Comparison of ENCODE assay signal across 8 cellular contexts in the genomic region with DNA sequence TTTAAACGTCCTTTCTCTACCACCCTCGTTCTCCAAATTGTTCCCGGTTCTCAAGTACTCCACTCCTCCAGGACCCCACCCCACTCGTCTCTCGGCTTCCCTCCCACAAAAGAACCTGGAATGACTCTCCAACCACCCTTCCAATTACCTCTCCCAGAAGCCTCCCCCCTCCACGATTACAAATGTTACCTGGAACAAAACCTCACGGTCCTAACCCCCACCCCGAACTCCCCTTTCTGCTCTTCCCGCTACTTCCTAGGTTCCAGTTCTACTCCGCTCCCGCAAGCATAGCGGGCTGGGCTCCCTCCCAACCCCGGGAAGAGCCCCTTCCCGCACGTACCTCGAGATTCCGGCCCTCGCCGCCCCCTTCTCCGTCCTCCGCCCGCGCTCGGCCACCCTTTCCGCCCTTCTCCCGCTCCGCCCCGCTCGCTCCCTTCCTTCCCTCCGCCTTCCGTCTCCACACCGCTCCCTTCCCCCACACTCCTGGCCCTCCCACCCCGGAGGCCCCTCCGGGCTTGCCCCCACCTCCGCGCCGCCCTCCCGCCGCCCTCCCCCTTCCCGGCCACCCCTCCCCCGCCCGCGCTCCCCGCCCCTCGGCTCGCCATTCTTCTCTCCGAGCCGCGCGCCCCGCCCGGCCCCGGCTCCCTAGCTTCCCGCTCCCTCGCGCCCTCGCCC. TPM values are rescaled to one million over a fixed set of nuclear protein-coding genes. Genes with fewer than 3 reads are reported as not detected.
DNase-seq lines count a peak whose midpoint lies in the region; ATAC-seq, FAIRE-seq and TF ChIP-seq lines count a peak whose summit lies in the region.

No MANE protein-coding gene starts in this region.

- no peaks in the 10 kb centered on the region for H3K27me3 ChIP-seq in effector memory CD4-positive, alpha-beta T cell (replicated peaks; ENCODE audit: control insufficient read depth, insufficient read depth, low read length, poor library complexity, severe bottlenecking)
- H3K27me3 ChIP-seq in mesendoderm (ENCODE audit: insufficient read depth, low read length, poor library complexity): no peaks in the 10 kb centered on the region

- no peak for TF ChIP-seq CTCF in A549 (IDR thresholded peaks at IDR 0.05)

- H3K23ac ChIP-seq in mesendoderm (ENCODE audit: low read length): peak overlapping the region; percentile 48

- no peak for TF ChIP-seq RAD21 in A549 (conservative IDR thresholded peaks at IDR 0.05 in 1 of 2, IDR thresholded peaks at IDR 0.05 in 1 of 2)

- peak overlapping the region; percentile 99 for H3K4ac ChIP-seq in mesendoderm (ENCODE audit: low read depth, low read length)

- no peaks in the 10 kb centered on the region for H3K27me3 Mint-ChIP-seq in activated CD4-positive, alpha-beta memory T cell treated with anti-CD3 and anti-CD28 coated beads, Interleukin-2, amount 10 ng/mL, durations not matched to agents 7 days and 5 days

- no peaks in the 10 kb centered on the region for H3K9me3 Mint-ChIP-seq in activated CD4-positive, alpha-beta memory T cell treated with anti-CD3 and anti-CD28 coated beads, Interleukin-2, amount 10 ng/mL, durations not matched to agents 7 days and 5 days

- peak overlapping the region; percentile 95 for H2AK5ac ChIP-seq in mesendoderm (ENCODE audit: low read length)

- no peaks in the 10 kb centered on the region for H3K36me3 ChIP-seq in effector memory CD4-positive, alpha-beta T cell (ENCODE audit: control insufficient read depth, insufficient read depth, low read length)
- peaks cover 4% of the 10 kb centered on the region for H3K36me3 ChIP-seq in mesendoderm (ENCODE audit: control insufficient read depth, insufficient read depth, low read length)

- CTCF ChIA-PET in A549 (lab: Yijun Ruan, JAX): interaction anchor here (0.6 to 1.3 kb wide), 2 partner anchors 229 to 422 kb away, joined by 3 to 4 read pairs; no protein-coding TSS in a partner anchor
- CTCF ChIA-PET in activated CD4-positive, alpha-beta memory T cell treated with anti-CD3 and anti-CD28 coated beads, Interleukin-2, amount 10 ng/mL, durations not matched to agents 7 days and 5 days (lab: Charles Lee): interaction anchor here (2.5 to 3.0 kb wide), 3 partner anchors 8 to 154 kb away, joined by 9 to 22 read pairs (median 10); no protein-coding TSS in a partner anchor

- H3K79me2 ChIP-seq in mesendoderm (ENCODE audit: control insufficient read depth, insufficient read depth, low read length): peaks cover 66% of the 10 kb centered on the region

- H3K56ac ChIP-seq in mesendoderm (ENCODE audit: low read length): peak overlapping the region; percentile 98

- peak overlapping the region; percentile 68 for H2BK5ac ChIP-seq in mesendoderm (ENCODE audit: low read length)

- no peak for FAIRE-seq in A549 (lab: Jason Lieb, UNC)

- peak overlapping the region; percentile 95 for H3K18ac ChIP-seq in mesendoderm (ENCODE audit: low read length)

- peak overlapping the region; percentile 88 for H4K8ac ChIP-seq in mesendoderm (ENCODE audit: low read depth, low read length)

- peaks cover 40% of the 10 kb centered on the region for H3K36me3 Mint-ChIP-seq in activated CD4-positive, alpha-beta memory T cell treated with anti-CD3 and anti-CD28 coated beads, Interleukin-2, amount 10 ng/mL, durations not matched to agents 7 days and 5 days (ENCODE audit: low read depth)

- DNase-seq in A549 (ENCODE audit: low read depth in 1 of 2, low spot score in 1 of 2): peak; percentile 83 to 84
- peak; percentile 26 for DNase-seq in NCI-H526 treated with DMSO at 0.1 percent for 48 hours (lab: John Stamatoyannopoulos, UW)
- DNase-seq in activated CD4-positive, alpha-beta memory T cell treated with anti-CD3 and anti-CD28 coated beads, Interleukin-2, amount 10 ng/mL, durations not matched to agents 7 days and 5 days: peak; percentile 75
- peak; percentile 47 to 67 (median 52) for DNase-seq in effector memory CD4-positive, alpha-beta T cell
- DNase-seq in mesendoderm: peak; percentile 90
- DNase-seq in stimulated activated CD8-positive, alpha-beta memory T cell treated with anti-CD3 and anti-CD28 coated beads, Interleukin-12 subunit alpha, Interleukin-12 subunit beta, amount 100 ng/mL, for 4 hours (ENCODE audit: low read depth): peak; percentile 63

- peaks cover 57% of the 10 kb centered on the region for H3K4me1 Mint-ChIP-seq in activated CD4-positive, alpha-beta memory T cell treated with anti-CD3 and anti-CD28 coated beads, Interleukin-2, amount 10 ng/mL, durations not matched to agents 7 days and 5 days

- peak overlapping the region; percentile 81 for H3K27ac Mint-ChIP-seq in activated CD4-positive, alpha-beta memory T cell treated with anti-CD3 and anti-CD28 coated beads, Interleukin-2, amount 10 ng/mL, durations not matched to agents 7 days and 5 days

- H3K27ac ChIP-seq in A549 (peak overlapping the region; percentile 93 to 96), mesendoderm (ENCODE audit: low read depth, low read length) (peak overlapping the region; percentile 99)
- H3K27ac ChIP-seq in effector memory CD4-positive, alpha-beta T cell (ENCODE audit: insufficient read depth, low read length, poor library complexity, severe bottlenecking): peak overlapping the region; percentile 81

- POLR2A ChIA-PET in A549 (lab: Yijun Ruan, JAX): interaction anchor here (0.5 to 0.6 kb wide), 3 partner anchors 20 to 285 kb away, joined by 3 read pairs; no protein-coding TSS in a partner anchor
- POLR2A ChIA-PET in activated CD4-positive, alpha-beta memory T cell treated with anti-CD3 and anti-CD28 coated beads, Interleukin-2, amount 10 ng/mL, durations not matched to agents 7 days and 5 days (lab: Charles Lee): interaction anchor here (0.6 to 3.0 kb wide), 14 partner anchors 8 to 602 kb away, joined by 3 to 28 read pairs (median 5); partner anchors contain the start of genes CYB5B, SNTB2, TANGO6 and VPS4A

- peak overlapping the region; percentile 93 for H3K4me3 Mint-ChIP-seq in activated CD4-positive, alpha-beta memory T cell treated with anti-CD3 and anti-CD28 coated beads, Interleukin-2, amount 10 ng/mL, durations not matched to agents 7 days and 5 days

- no peaks in the 10 kb centered on the region for H3K9me3 ChIP-seq in A549
- no peaks in the 10 kb centered on the region for H3K9me3 ChIP-seq in effector memory CD4-positive, alpha-beta T cell (ENCODE audit: control insufficient read depth, low read length)

- no peak for TF ChIP-seq EP300 in A549 (IDR thresholded peaks at IDR 0.05)

- H2BK15ac ChIP-seq in mesendoderm (replicated peaks; ENCODE audit: low read depth): no peak overlapping the region

- peak overlapping the region; percentile 95 for H4K5ac ChIP-seq in mesendoderm (ENCODE audit: low read length)

- peaks cover 26% of the 10 kb centered on the region for H3K4me1 ChIP-seq in A549
- H3K4me1 ChIP-seq in effector memory CD4-positive, alpha-beta T cell (ENCODE audit: control insufficient read depth, insufficient read depth, low read length, poor library complexity, severe bottlenecking): peaks cover 17% of the 10 kb centered on the region
- H3K4me1 ChIP-seq in mesendoderm (ENCODE audit: control insufficient read depth, low read depth, low read length): peaks cover 10% of the 10 kb centered on the region

- peak overlapping the region; percentile 93 for H3K9ac ChIP-seq in mesendoderm (ENCODE audit: low read length)

- ATAC-seq in A549 (peak; percentile 77 to 79), GM18520 (IDR thresholded peaks at IDR 0.05; ENCODE audit: unreplicated experiment) (peak; percentile 22), HG03159 (IDR thresholded peaks at IDR 0.05; ENCODE audit: unreplicated experiment) (peak; percentile 25)

- WGBS in A549 (ENCODE audit: missing lambda C conversion rate): 2% methylated on average over 22 of the region's 57 CpGs
- no CpG with 5 or more reads among the region's 57 CpGs for WGBS in mesendoderm (ENCODE audit: extremely low coverage, insufficient coverage, low lambda C conversion rate)

- H3K4me3 ChIP-seq in A549 (peak overlapping the region; percentile 79), mesendoderm (ENCODE audit: low read length) (peak overlapping the region; percentile 92)
- H3K4me3 ChIP-seq in effector memory CD4-positive, alpha-beta T cell (ENCODE audit: insufficient read depth, low read depth, low read length, poor library complexity, severe bottlenecking): peak overlapping the region; percentile 98

- peaks cover 16% of the 10 kb centered on the region for H3K79me1 ChIP-seq in mesendoderm (ENCODE audit: low read length)

- H3K4me2 ChIP-seq in A549 (peak overlapping the region; percentile 88), mesendoderm (ENCODE audit: low read length) (peak overlapping the region; percentile 83)

- peak; percentile 36 for TF ChIP-seq POLR2A in A549 (IDR thresholded peaks at IDR 0.05; ENCODE audit: low read length)

- H2BK120ac ChIP-seq in mesendoderm (ENCODE audit: low read depth, low read length): peak overlapping the region; percentile 66

RNA-seq across cellular contexts. Expression of gene CHTF8, which starts 0.5 kb away (rescaled TPM):
- polyA plus RNA-seq in A549 (2011; rRNA removed) (81.6 and 113 TPM in 2 replicates), A549 (2017; fragmentation: RNase III; extraction: RNeasy Plus Mini Kit Qiagen cat#74134 plus additional on column Dnase treatment) (72.5 to 82.7 TPM (median 78.7 TPM) in 3 replicates)
- 64.0 and 84.3 TPM in 2 replicates for polyA plus RNA-seq in A549 (2012; cell fraction: cytosol; rRNA removed)
- polyA plus RNA-seq in A549 (2012; cell fraction: nucleus; rRNA removed): 57.0 and 81.5 TPM in 2 replicates
- 132 and 175 TPM in 2 replicates for polyA minus RNA-seq in A549 (2011; rRNA and poly(A)+ RNA removed)
- 100 to 1,000 TPM; 133 to 138 TPM for total RNA-seq in activated CD4-positive, alpha-beta memory T cell treated with anti-CD3 and anti-CD28 coated beads, Interleukin-2, amount 10 ng/mL, durations not matched to agents 7 days and 5 days
- 88.0 TPM for polyA plus RNA-seq in mesendoderm (2013, experiment 1 of 2)
- 89.9 TPM for polyA plus RNA-seq in mesendoderm (2013, experiment 2 of 2)

RNA-seq across cellular contexts. Expression of gene UTP4, which starts 0.6 kb away (rescaled TPM):
- polyA plus RNA-seq in A549 (2011; rRNA removed) (118 TPM in 2 replicates), A549 (2017; fragmentation: RNase III; extraction: RNeasy Plus Mini Kit Qiagen cat#74134 plus additional on column Dnase treatment) (77.1 to 87.3 TPM (median 78.8 TPM) in 3 replicates)
- polyA plus RNA-seq in A549 (2012; cell fraction: cytosol; rRNA removed): 97.9 and 112 TPM in 2 replicates
- polyA plus RNA-seq in A549 (2012; cell fraction: nucleus; rRNA removed): 101 and 109 TPM in 2 replicates
- 132 and 150 TPM in 2 replicates for polyA minus RNA-seq in A549 (2011; rRNA and poly(A)+ RNA removed)
- total RNA-seq in activated CD4-positive, alpha-beta memory T cell treated with anti-CD3 and anti-CD28 coated beads, Interleukin-2, amount 10 ng/mL, durations not matched to agents 7 days and 5 days: 10 to 100 TPM; 39.7 to 48.7 TPM
- polyA plus RNA-seq in mesendoderm (2013, experiment 1 of 2): 80.1 TPM
- polyA plus RNA-seq in mesendoderm (2013, experiment 2 of 2): 82.8 TPM

RNA-seq across cellular contexts. Expression of gene HAS3, which starts 26.4 kb away (rescaled TPM):
- 9.1 and 11.1 TPM in 2 replicates for polyA plus RNA-seq in A549 (2011; rRNA removed)
- polyA plus RNA-seq in A549 (2012; cell fraction: cytosol; rRNA removed): 23.0 and 37.0 TPM in 2 replicates
- polyA plus RNA-seq in A549 (2012; cell fraction: nucleus; rRNA removed): 51.5 and 90.9 TPM in 2 replicates
- 12.4 to 18.6 TPM (median 14.1 TPM) in 3 replicates for polyA plus RNA-seq in A549 (2017; fragmentation: RNase III; extraction: RNeasy Plus Mini Kit Qiagen cat#74134 plus additional on column Dnase treatment)
- 16.0 and 17.6 TPM in 2 replicates for polyA minus RNA-seq in A549 (2011; rRNA and poly(A)+ RNA removed)
- total RNA-seq in activated CD4-positive, alpha-beta memory T cell treated with anti-CD3 and anti-CD28 coated beads, Interleukin-2, amount 10 ng/mL, durations not matched to agents 7 days and 5 days: under 1 TPM; 0.38 to 0.71 TPM
- polyA plus RNA-seq in mesendoderm (2013, experiment 1 of 2): 12.0 TPM
- 11.5 TPM for polyA plus RNA-seq in mesendoderm (2013, experiment 2 of 2)

RNA-seq across cellular contexts. Expression of gene SNTB2, which starts 55.1 kb away (rescaled TPM):
- polyA plus RNA-seq in A549 (2011; rRNA removed): 19.2 and 20.8 TPM in 2 replicates
- polyA plus RNA-seq in A549 (2012; cell fraction: cytosol; rRNA removed): 6.5 and 8.9 TPM in 2 replicates
- polyA plus RNA-seq in A549 (2012; cell fraction: nucleus; rRNA removed): 5.0 and 8.9 TPM in 2 replicates
- polyA plus RNA-seq in A549 (2017; fragmentation: RNase III; extraction: RNeasy Plus Mini Kit Qiagen cat#74134 plus additional on column Dnase treatment): 7.4 to 8.4 TPM (median 7.8 TPM) in 3 replicates
- polyA minus RNA-seq in A549 (2011; rRNA and poly(A)+ RNA removed): 48.7 and 52.1 TPM in 2 replicates
- total RNA-seq in activated CD4-positive, alpha-beta memory T cell treated with anti-CD3 and anti-CD28 coated beads, Interleukin-2, amount 10 ng/mL, durations not matched to agents 7 days and 5 days: 10 to 100 TPM; 23.3 to 25.9 TPM
- 5.2 TPM for polyA plus RNA-seq in mesendoderm (2013, experiment 1 of 2)
- polyA plus RNA-seq in mesendoderm (2013, experiment 2 of 2): 5.2 TPM

Comparison
In these comparisons a context has a peak if more than half of its experiments do, and no peak if none do; other contexts are left out.
1. Peak in every context shown above with its lines: DNase-seq, ATAC-seq, H3K4me3 ChIP-seq and H3K27ac ChIP-seq.
2. ATAC-seq: peak in every context shown above with its lines; median percentile 78 in A549; 25 in HG03159; 22 in GM18520.
3. DNase-seq: peak in every context shown above with its lines; median percentile 90 in mesendoderm; 84 in A549; 75 in activated CD4-positive, alpha-beta memory T cell treated with anti-CD3 and anti-CD28 coated beads, Interleukin-2, amount 10 ng/mL, durations not matched to agents 7 days and 5 days; 63 in stimulated activated CD8-positive, alpha-beta memory T cell treated with anti-CD3 and anti-CD28 coated beads, Interleukin-12 subunit alpha, Interleukin-12 subunit beta, amount 100 ng/mL, for 4 hours; 52 in effector memory CD4-positive, alpha-beta T cell; 26 in NCI-H526 treated with DMSO at 0.1 percent for 48 hours.